ENCODE assay signal across 7 cellular contexts in the genomic region with DNA sequence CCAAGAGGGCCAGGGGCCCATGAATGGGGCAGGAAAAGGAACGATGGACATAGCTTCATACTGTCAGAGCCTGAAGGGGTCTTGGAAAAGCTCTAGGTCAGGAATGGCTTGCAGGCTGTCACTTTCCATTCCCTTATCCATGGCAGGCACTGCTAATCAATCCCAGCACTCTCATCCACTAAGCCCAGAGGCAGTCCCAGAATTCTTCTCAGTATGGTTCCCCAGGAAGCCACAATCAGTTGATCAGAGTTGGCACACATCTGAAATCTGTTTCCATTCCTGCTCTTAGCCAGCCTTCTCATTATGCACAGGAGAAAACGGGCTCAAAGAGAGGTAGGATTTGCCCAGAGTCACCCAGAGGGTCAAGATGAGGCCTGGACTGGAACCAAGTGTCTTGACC.
"Had no signal": no experiment of that assay in that cellular context is flagged by ENCODE, and none has a peak within 500 bp of the region (broad histone marks: within the 10 kb centered on the region; RNA-seq: fewer than 3 reads in every experiment).

No MANE protein-coding gene starts in this region.

- H3K4me1 ChIP-seq: HAP-1 had no signal

- H3K36me3 Mint-ChIP-seq: IgD-negative memory B cell had no signal

- H3K27ac ChIP-seq: HL-60 had no signal

- H3K4me3 ChIP-seq: GM23338, HAP-1 had no signal

- H3K36me3 ChIP-seq: HAP-1 had no signal

- H3K4me2 ChIP-seq: GM23338 had no signal

- H2AFZ ChIP-seq: GM23338 had no signal

- H3K4me3 Mint-ChIP-seq: GM23338, IgD-negative memory B cell had no signal

- ATAC-seq: GM23338, HCT116, HepG2 had no signal

- DNase-seq: KG1 had no signal

- H3K4me1 Mint-ChIP-seq: GM23338, IgD-negative memory B cell had no signal

- H3K9me3 Mint-ChIP-seq: GM23338, IgD-negative memory B cell had no signal

- H3K27ac Mint-ChIP-seq: GM23338 had no signal

- H3K9me3 ChIP-seq: HAP-1 had no signal
